8 cellular contexts compared by ENCODE assay signal in the genomic region with DNA sequence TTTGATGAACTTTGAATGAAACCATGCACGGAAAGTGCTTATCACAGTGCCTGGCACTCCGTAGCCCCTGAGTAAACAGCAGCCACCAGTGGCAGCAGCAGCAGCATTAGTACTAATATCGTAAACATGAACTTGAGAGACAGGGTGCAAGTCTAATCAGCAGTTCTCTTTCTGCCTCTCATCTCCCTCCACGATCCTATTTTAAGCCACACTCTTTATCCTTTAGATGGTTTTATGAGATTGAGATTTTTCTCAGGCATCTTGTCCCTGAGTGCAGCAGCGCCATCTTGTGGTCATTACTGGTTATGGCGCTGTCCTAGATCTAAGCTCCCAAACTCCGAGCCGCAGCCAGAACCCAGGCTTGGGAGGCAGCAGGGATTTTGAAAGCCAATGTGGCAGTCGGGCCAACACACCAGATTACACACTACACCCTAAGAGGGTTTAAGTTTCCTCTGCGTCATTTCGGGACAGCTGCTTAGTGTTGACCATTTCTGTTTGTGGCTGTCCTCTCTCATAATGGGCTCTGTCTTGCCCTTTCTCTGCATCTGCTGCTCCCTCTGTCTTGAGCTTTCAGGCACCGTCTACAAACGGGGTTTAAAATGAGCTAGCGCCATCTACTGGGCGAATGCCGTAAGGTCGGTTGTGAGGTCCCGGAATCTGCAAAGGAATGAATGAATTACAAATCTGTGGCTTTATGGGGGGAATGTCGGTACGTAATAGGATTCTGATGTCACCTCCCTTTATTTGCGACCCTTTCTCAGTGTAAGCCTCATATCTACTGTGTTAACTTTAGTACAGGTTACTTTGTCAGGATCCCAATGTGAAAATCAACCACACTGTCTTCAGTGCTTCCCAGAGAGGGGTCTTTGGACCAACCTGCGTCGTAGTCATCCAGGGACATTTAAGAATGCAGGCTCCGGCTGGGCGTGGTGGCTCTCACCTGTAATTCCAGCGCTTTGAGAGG.
DNase-seq lines count a peak whose midpoint lies in the region; ATAC-seq and TF ChIP-seq lines count a peak whose summit lies in the region.

No MANE protein-coding gene starts in this region.

- peak overlapping the region; percentile 71 for H3K4me3 ChIP-seq in SK-N-MC
- peak overlapping the region; percentile 70 for H3K4me3 ChIP-seq in osteoblast (ENCODE audit: insufficient read depth, low read length)
- H3K4me3 ChIP-seq in thoracic aorta, result peak overlapping the region; percentile 66

- H3K4me2 ChIP-seq in osteoblast (ENCODE audit: insufficient read depth, low read length), result peak overlapping the region; percentile 97

- H2AFZ ChIP-seq in osteoblast (ENCODE audit: low read length), result peak overlapping the region; percentile 93

- H3K9me3 ChIP-seq in SK-N-MC (ENCODE audit: low read depth, low read length), result no peaks in the 10 kb centered on the region
- no peaks in the 10 kb centered on the region for H3K9me3 ChIP-seq in osteoblast (ENCODE audit: low read depth, low read length)
- no peaks in the 10 kb centered on the region for H3K9me3 ChIP-seq in thoracic aorta

- H3K27me3 ChIP-seq in osteoblast (ENCODE audit: insufficient read depth, low read length) (no peaks in the 10 kb centered on the region), thoracic aorta (replicated peaks; ENCODE audit: insufficient read depth) (no peaks in the 10 kb centered on the region)

- H3K27ac Mint-ChIP-seq in HFFc6, result peak overlapping the region; percentile 53
- peak overlapping the region; percentile 74 to 92 for H3K27ac Mint-ChIP-seq in activated naive CD4-positive, alpha-beta T cell treated with anti-CD3 and anti-CD28 coated beads, Interleukin-2, amount 50 U/mL, for 72 hours
- H3K27ac Mint-ChIP-seq in glutamatergic neuron (ENCODE audit: unreplicated experiment), result peak overlapping the region; percentile 86

- H3K4me3 Mint-ChIP-seq in HFFc6, result peak overlapping the region; percentile 86
- H3K4me3 Mint-ChIP-seq in glutamatergic neuron (ENCODE audit: unreplicated experiment), result peak overlapping the region; percentile 79

- H3K9me3 Mint-ChIP-seq in HFFc6 (no peaks in the 10 kb centered on the region), glutamatergic neuron (ENCODE audit: unreplicated experiment) (peaks cover 3% of the 10 kb centered on the region)
- no peaks in the 10 kb centered on the region for H3K9me3 Mint-ChIP-seq in activated naive CD4-positive, alpha-beta T cell treated with anti-CD3 and anti-CD28 coated beads, Interleukin-2, amount 50 U/mL, for 72 hours

- H3K4me1 ChIP-seq in osteoblast (ENCODE audit: insufficient read depth, low read length) (no peaks in the 10 kb centered on the region), thoracic aorta (ENCODE audit: control insufficient read depth in 1 of 2, low read depth in 2 of 2) (peaks cover 0 to 5% of the 10 kb centered on the region in 2 donors)

- ATAC-seq in activated naive CD4-positive, alpha-beta T cell treated with anti-CD3 and anti-CD28 coated beads, Interleukin-2, amount 50 U/mL, for 72 hours, result peak; percentile 93 to 96
- ATAC-seq in thoracic aorta (ENCODE audit: insufficient number of reproducible peaks, low FRiP score, low read depth), result peak; percentile 82

- peaks cover 5% of the 10 kb centered on the region for H3K27me3 Mint-ChIP-seq in HFFc6 (ENCODE audit: insufficient read depth)
- H3K27me3 Mint-ChIP-seq in glutamatergic neuron (ENCODE audit: unreplicated experiment), result no peaks in the 10 kb centered on the region

- no peaks in the 10 kb centered on the region for H4K20me1 ChIP-seq in osteoblast (ENCODE audit: insufficient read depth, low read length)

- H3K27ac ChIP-seq in SK-N-MC (no peak overlapping the region), osteoblast (ENCODE audit: low read depth, low read length) (no peak overlapping the region), thoracic aorta (no peak overlapping the region)

- H3K79me2 ChIP-seq in osteoblast (ENCODE audit: insufficient read depth, low read length), result no peaks in the 10 kb centered on the region

- H3K36me3 ChIP-seq in SK-N-MC (ENCODE audit: insufficient read depth, low read length), result no peaks in the 10 kb centered on the region
- no peaks in the 10 kb centered on the region for H3K36me3 ChIP-seq in osteoblast (ENCODE audit: insufficient read depth, low read length)
- H3K36me3 ChIP-seq in thoracic aorta, result no peaks in the 10 kb centered on the region

- H3K9ac ChIP-seq in SK-N-MC (ENCODE audit: insufficient read length), result no peak overlapping the region

- H3K4me1 Mint-ChIP-seq in HFFc6 (ENCODE audit: low read depth), result peaks cover 12% of the 10 kb centered on the region
- no peaks in the 10 kb centered on the region for H3K4me1 Mint-ChIP-seq in glutamatergic neuron (ENCODE audit: low read depth, unreplicated experiment)

- H3K36me3 Mint-ChIP-seq in HFFc6 (ENCODE audit: low read depth) (no peaks in the 10 kb centered on the region), glutamatergic neuron (ENCODE audit: unreplicated experiment) (no peaks in the 10 kb centered on the region)
- no peaks in the 10 kb centered on the region for H3K36me3 Mint-ChIP-seq in activated naive CD4-positive, alpha-beta T cell treated with anti-CD3 and anti-CD28 coated beads, Interleukin-2, amount 50 U/mL, for 72 hours

- peak; percentile 99 for TF ChIP-seq CTCF in HFFc6 (IDR thresholded peaks at IDR 0.05)
- TF ChIP-seq CTCF in glutamatergic neuron (IDR thresholded peaks at IDR 0.05; ENCODE audit: partially characterized antibody, unreplicated experiment), result peak; percentile 95
- peak; percentile 98 for TF ChIP-seq CTCF in osteoblast (IDR thresholded peaks at IDR 0.05; ENCODE audit: extremely low read depth, low read depth, low read length)
- peak; percentile 93 for TF ChIP-seq CTCF in thoracic aorta (IDR thresholded peaks at IDR 0.05)

- DNase-seq in GM04504 (ENCODE audit: low read depth), result peak; percentile 75
- DNase-seq in HFFc6, result peak; percentile 86
- DNase-seq in MV-4-11 (lab: John Stamatoyannopoulos, UW), result peak; percentile 80
- peak; percentile 59 for DNase-seq in SK-N-MC (ENCODE audit: low read depth, low spot score)
- peak; percentile 84 to 85 for DNase-seq in activated naive CD4-positive, alpha-beta T cell treated with anti-CD3 and anti-CD28 coated beads, Interleukin-2, amount 50 U/mL, for 72 hours (ENCODE audit: low spot score in 2 of 2)
- DNase-seq in glutamatergic neuron, result peak; percentile 87
- DNase-seq in osteoblast (ENCODE audit: insufficient read length, low spot score, missing footprints), result peak; percentile 91
- peak; percentile 43 for DNase-seq in thoracic aorta (ENCODE audit: low spot score)
